In the genomic region with DNA sequence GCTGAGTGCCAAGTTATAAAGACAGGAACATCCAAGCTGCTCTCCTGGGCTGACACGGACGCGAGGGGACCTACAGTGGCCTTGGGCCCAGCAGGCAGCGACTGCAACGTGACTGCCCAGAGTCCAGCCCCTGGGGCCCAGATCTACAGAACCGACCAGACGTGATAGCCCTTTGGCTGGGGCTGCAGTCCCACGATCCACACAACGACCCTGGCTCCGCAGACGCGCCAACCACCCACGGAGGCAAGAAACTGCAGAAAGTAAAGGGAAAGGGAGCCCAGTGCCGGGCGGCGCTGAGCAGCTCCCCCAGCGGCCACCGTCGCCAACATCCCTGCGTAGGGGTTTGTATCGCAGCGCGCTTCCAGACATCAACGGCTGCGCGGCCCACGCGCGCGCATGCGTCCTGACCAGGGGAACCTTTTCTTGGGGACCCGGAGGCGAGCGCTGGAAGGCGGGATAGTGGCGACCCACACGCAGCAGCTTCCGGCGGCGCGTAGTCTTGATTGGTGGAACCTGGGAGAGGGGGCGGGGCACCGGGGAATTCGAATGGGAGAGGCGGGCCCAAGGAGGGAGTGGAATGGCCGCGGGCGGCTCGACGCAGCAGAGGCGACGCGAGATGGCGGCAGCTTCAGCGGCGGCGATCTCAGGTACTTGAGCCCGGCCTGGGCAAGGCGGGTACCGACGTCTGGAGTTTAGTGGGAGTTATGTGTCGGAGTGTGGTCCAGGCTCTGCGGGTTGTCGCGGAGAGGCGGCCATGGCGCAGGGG, we compare ENCODE assay signal across 1 cellular context.
TF ChIP-seq lines count a peak whose summit lies in the region.

A gene (plus strand): TSS at position 569 of the 766 bp plus-strand sequence. CDS start 9 bp downstream, at position 578.

TF ChIP-seq in HepG2, 621 proteins besides CTCF, POLR2A, EP300 and RAD21 (continued from another document and continues in another):
- TF ChIP-seq, protein P1, sequence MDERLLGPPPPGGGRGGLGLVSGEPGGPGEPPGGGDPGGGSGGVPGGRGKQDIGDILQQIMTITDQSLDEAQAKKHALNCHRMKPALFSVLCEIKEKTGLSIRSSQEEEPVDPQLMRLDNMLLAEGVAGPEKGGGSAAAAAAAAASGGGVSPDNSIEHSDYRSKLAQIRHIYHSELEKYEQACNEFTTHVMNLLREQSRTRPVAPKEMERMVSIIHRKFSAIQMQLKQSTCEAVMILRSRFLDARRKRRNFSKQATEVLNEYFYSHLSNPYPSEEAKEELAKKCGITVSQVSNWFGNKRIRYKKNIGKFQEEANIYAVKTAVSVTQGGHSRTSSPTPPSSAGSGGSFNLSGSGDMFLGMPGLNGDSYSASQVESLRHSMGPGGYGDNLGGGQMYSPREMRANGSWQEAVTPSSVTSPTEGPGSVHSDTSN (CRISPR knock-in tag; IDR thresholded peaks at IDR 0.05), result no peak
- TF ChIP-seq, protein P2, sequence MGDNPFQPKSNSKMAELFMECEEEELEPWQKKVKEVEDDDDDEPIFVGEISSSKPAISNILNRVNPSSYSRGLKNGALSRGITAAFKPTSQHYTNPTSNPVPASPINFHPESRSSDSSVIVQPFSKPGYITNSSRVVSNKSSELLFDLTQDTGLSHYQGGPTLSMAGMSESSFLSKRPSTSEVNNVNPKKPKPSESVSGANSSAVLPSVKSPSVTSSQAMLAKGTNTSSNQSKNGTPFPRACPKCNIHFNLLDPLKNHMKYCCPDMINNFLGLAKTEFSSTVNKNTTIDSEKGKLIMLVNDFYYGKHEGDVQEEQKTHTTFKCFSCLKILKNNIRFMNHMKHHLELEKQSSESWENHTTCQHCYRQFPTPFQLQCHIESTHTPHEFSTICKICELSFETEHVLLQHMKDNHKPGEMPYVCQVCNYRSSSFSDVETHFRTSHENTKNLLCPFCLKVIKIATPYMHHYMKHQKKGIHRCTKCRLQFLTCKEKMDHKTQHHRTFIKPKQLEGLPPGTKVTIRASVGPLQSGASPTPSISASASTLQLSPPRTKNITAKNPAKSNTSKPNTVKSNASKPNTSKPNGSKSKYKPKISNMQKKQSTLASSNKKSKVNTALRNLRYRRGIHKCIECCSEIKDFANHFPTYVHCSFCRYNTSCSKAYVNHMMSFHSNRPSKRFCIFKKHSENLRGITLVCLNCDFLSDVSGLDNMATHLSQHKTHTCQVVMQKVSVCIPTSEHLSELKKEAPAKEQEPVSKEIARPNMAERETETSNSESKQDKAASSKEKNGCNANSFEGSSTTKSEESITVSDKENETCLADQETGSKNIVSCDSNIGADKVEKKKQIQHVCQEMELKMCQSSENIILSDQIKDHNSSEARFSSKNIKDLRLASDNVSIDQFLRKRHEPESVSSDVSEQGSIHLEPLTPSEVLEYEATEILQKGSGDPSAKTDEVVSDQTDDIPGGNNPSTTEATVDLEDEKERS (CRISPR knock-in tag; IDR thresholded peaks at IDR 0.05), result peak; percentile 96
- TF ChIP-seq ZNF530 (CRISPR knock-in tag; IDR thresholded peaks at IDR 0.05; ENCODE audit: low read depth) (no peak), ZNF761 (CRISPR knock-in tag; conservative IDR thresholded peaks at IDR 0.05) (peak; percentile 52; the same call in 1 of the 2 replicates), ZNF788 (CRISPR knock-in tag; IDR thresholded peaks at IDR 0.05; ENCODE audit: borderline replicate concordance) (peak; percentile 93; the same call in 1 of the 2 replicates), KAT7 (CRISPR knock-in tag; IDR thresholded peaks at IDR 0.05; ENCODE audit: borderline replicate concordance) (peak; percentile 97), ISL2 (CRISPR knock-in tag; IDR thresholded peaks at IDR 0.05) (peak; percentile 60), HMGA1 (CRISPR knock-in tag; conservative IDR thresholded peaks at IDR 0.05) (no peak), FOXA3 (CRISPR knock-in tag; IDR thresholded peaks at IDR 0.05) (peak; percentile 66), BCL6 (CRISPR knock-in tag; IDR thresholded peaks at IDR 0.05) (peak; percentile 58), SIX4 (CRISPR knock-in tag; IDR thresholded peaks at IDR 0.05) (no peak), NFKB2 (CRISPR knock-in tag; IDR thresholded peaks at IDR 0.05; ENCODE audit: borderline replicate concordance) (0 out of 2 replicates have a peak, but pooled peaks have one; percentile 57), ZNF547 (CRISPR knock-in tag; IDR thresholded peaks at IDR 0.05) (no peak; the same call in 1 of the 2 replicates)
- TF ChIP-seq, protein P3, sequence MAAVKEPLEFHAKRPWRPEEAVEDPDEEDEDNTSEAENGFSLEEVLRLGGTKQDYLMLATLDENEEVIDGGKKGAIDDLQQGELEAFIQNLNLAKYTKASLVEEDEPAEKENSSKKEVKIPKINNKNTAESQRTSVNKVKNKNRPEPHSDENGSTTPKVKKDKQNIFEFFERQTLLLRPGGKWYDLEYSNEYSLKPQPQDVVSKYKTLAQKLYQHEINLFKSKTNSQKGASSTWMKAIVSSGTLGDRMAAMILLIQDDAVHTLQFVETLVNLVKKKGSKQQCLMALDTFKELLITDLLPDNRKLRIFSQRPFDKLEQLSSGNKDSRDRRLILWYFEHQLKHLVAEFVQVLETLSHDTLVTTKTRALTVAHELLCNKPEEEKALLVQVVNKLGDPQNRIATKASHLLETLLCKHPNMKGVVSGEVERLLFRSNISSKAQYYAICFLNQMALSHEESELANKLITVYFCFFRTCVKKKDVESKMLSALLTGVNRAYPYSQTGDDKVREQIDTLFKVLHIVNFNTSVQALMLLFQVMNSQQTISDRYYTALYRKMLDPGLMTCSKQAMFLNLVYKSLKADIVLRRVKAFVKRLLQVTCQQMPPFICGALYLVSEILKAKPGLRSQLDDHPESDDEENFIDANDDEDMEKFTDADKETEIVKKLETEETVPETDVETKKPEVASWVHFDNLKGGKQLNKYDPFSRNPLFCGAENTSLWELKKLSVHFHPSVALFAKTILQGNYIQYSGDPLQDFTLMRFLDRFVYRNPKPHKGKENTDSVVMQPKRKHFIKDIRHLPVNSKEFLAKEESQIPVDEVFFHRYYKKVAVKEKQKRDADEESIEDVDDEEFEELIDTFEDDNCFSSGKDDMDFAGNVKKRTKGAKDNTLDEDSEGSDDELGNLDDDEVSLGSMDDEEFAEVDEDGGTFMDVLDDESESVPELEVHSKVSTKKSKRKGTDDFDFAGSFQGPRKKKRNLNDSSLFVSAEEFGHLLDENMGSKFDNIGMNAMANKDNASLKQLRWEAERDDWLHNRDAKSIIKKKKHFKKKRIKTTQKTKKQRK (IDR thresholded peaks at IDR 0.05; ENCODE audit: low read length), result no peak
- TF ChIP-seq, protein P4, sequence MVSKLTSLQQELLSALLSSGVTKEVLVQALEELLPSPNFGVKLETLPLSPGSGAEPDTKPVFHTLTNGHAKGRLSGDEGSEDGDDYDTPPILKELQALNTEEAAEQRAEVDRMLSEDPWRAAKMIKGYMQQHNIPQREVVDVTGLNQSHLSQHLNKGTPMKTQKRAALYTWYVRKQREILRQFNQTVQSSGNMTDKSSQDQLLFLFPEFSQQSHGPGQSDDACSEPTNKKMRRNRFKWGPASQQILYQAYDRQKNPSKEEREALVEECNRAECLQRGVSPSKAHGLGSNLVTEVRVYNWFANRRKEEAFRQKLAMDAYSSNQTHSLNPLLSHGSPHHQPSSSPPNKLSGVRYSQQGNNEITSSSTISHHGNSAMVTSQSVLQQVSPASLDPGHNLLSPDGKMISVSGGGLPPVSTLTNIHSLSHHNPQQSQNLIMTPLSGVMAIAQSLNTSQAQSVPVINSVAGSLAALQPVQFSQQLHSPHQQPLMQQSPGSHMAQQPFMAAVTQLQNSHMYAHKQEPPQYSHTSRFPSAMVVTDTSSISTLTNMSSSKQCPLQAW (CRISPR knock-in tag; IDR thresholded peaks at IDR 0.05), result peak; percentile 93
- TF ChIP-seq, protein P5, sequence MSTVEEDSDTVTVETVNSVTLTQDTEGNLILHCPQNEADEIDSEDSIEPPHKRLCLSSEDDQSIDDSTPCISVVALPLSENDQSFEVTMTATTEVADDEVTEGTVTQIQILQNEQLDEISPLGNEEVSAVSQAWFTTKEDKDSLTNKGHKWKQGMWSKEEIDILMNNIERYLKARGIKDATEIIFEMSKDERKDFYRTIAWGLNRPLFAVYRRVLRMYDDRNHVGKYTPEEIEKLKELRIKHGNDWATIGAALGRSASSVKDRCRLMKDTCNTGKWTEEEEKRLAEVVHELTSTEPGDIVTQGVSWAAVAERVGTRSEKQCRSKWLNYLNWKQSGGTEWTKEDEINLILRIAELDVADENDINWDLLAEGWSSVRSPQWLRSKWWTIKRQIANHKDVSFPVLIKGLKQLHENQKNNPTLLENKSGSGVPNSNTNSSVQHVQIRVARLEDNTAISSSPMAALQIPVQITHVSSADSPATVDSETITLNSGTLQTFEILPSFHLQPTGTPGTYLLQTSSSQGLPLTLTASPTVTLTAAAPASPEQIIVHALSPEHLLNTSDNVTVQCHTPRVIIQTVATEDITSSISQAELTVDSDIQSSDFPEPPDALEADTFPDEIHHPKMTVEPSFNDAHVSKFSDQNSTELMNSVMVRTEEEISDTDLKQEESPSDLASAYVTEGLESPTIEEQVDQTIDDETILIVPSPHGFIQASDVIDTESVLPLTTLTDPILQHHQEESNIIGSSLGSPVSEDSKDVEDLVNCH (CRISPR knock-in tag; IDR thresholded peaks at IDR 0.05), result no peak
- TF ChIP-seq, protein P6, sequence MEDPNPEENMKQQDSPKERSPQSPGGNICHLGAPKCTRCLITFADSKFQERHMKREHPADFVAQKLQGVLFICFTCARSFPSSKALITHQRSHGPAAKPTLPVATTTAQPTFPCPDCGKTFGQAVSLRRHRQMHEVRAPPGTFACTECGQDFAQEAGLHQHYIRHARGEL (CRISPR knock-in tag; IDR thresholded peaks at IDR 0.05), result no peak
- TF ChIP-seq, protein P7, sequence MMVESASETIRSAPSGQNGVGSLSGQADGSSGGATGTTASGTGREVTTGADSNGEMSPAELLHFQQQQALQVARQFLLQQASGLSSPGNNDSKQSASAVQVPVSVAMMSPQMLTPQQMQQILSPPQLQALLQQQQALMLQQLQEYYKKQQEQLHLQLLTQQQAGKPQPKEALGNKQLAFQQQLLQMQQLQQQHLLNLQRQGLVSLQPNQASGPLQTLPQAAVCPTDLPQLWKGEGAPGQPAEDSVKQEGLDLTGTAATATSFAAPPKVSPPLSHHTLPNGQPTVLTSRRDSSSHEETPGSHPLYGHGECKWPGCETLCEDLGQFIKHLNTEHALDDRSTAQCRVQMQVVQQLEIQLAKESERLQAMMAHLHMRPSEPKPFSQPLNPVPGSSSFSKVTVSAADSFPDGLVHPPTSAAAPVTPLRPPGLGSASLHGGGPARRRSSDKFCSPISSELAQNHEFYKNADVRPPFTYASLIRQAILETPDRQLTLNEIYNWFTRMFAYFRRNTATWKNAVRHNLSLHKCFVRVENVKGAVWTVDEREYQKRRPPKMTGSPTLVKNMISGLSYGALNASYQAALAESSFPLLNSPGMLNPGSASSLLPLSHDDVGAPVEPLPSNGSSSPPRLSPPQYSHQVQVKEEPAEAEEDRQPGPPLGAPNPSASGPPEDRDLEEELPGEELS (CRISPR knock-in tag; IDR thresholded peaks at IDR 0.05), result peak; percentile 52; the same call in 1 of the 2 replicates
- TF ChIP-seq, protein P8, sequence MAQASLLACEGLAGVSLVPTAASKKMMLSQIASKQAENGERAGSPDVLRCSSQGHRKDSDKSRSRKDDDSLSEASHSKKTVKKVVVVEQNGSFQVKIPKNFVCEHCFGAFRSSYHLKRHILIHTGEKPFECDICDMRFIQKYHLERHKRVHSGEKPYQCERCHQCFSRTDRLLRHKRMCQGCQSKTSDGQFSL (CRISPR knock-in tag; IDR thresholded peaks at IDR 0.05), result peak; percentile 34; the same call in 1 of the 2 replicates
- TF ChIP-seq, protein P9, sequence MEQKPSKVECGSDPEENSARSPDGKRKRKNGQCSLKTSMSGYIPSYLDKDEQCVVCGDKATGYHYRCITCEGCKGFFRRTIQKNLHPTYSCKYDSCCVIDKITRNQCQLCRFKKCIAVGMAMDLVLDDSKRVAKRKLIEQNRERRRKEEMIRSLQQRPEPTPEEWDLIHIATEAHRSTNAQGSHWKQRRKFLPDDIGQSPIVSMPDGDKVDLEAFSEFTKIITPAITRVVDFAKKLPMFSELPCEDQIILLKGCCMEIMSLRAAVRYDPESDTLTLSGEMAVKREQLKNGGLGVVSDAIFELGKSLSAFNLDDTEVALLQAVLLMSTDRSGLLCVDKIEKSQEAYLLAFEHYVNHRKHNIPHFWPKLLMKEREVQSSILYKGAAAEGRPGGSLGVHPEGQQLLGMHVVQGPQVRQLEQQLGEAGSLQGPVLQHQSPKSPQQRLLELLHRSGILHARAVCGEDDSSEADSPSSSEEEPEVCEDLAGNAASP (CRISPR knock-in tag; IDR thresholded peaks at IDR 0.05; ENCODE audit: borderline replicate concordance), result no peak; the same call in 1 of the 2 replicates
